Comparison of ENCODE assay signal across 9 cellular contexts in the genomic region with DNA sequence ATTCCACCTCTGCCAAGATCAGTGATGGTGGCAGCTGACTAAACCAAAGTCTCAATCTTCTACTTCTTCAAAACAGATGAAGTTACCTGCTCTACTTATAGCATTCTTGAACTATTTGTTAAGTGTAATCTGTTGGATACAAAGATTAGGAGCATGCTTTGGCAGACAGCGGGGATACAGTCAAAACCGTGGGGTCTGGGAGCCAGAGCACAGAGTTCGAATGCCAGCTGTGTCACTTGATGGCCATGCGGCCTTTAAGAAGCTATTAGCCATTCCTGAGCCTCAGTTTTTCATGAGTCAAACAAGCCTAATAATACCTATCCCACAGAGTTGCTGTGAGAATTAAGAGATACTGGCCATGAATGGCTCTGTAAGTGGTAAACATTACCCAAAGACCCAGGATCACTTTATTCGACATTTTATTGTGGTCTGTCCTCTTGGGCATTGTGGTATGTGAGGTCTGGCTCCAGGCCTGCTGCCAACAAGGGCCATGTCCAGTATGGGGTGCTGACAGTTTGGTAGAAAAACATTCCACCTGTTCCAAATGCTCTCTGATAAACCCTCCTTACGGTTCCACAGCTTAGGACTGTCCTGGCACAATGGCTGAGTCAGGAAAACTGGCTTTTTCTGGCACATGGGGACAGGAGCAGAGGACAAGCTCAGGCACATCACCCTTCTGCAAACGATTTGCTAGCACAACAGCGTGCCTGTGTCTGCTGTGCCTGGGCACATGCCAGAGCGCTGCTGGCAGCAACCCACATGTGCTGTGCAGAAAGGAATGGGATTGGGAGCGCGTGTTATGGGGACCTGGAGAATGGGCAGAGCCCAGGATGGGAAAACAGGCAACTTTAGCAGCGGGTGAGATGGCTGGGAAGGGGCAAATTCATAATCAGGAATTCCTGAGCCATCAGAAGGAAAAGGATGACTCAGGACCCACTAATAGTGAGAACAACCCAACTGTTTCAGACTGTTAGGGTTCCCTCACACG. TPM values are rescaled to one million over a fixed set of nuclear protein-coding genes. Genes with fewer than 3 reads are reported as not detected.
A peak's percentile ranks its signal among the peaks of the same experiment; 100 is the strongest.
DNase-seq lines count a peak whose midpoint lies in the region; ATAC-seq and TF ChIP-seq lines count a peak whose summit lies in the region.
"Had no signal": no experiment of that assay in that cellular context is flagged by ENCODE, and none has a peak within 500 bp of the region (broad histone marks: within the 10 kb centered on the region; RNA-seq: fewer than 3 reads in every experiment).

No MANE protein-coding gene starts in this region.

- H3K4me1 ChIP-seq in CD8-positive, alpha-beta T cell (ENCODE audit: insufficient read depth, low read length), result peaks cover 4% of the 10 kb centered on the region
- H3K4me1 ChIP-seq in endodermal cell (ENCODE audit: control insufficient read depth, insufficient read depth, low read length) (peaks cover 4% of the 10 kb centered on the region), neuronal stem cell (ENCODE audit: control insufficient read depth in 2 of 2, insufficient read depth in 1 of 2, low read depth in 1 of 2, low read length in 2 of 2) (peaks cover 3 to 6% of the 10 kb centered on the region in 2 donors)

- ATAC-seq in CD8-positive, alpha-beta T cell, result no peak
- ATAC-seq in GM21723 (IDR thresholded peaks at IDR 0.05; ENCODE audit: unreplicated experiment) (no peak), HG03571 (IDR thresholded peaks at IDR 0.05; ENCODE audit: unreplicated experiment) (no peak), GM19023 (IDR thresholded peaks at IDR 0.05; ENCODE audit: unreplicated experiment) (no peak)

- no peak overlapping the region for H3K14ac ChIP-seq in neuronal stem cell (ENCODE audit: low read length)

- peak overlapping the region; percentile 23 for H3K27ac Mint-ChIP-seq in CD8-positive, alpha-beta T cell
- no peak overlapping the region for H3K27ac Mint-ChIP-seq in endodermal cell
- H3K27ac Mint-ChIP-seq: activated B cell treated with CpG ODN at 0.5 μM for 24 hours had no signal

- peaks cover 42% of the 10 kb centered on the region for H3K36me3 Mint-ChIP-seq in CD8-positive, alpha-beta T cell
- peaks cover 22% of the 10 kb centered on the region for H3K36me3 Mint-ChIP-seq in endodermal cell (ENCODE audit: low read depth)

- no peak overlapping the region for H2AK5ac ChIP-seq in neuronal stem cell (ENCODE audit: low read depth, low read length)

- intact Hi-C loops in CD8-positive, alpha-beta T cell (cut with DNase I, micrococcal nuclease), result loop anchor here (1.0 to 10.0 kb wide), 4 partner anchors 163 to 577 kb away; a partner anchor contains a TSS

- peaks cover 9% of the 10 kb centered on the region for H3K36me3 ChIP-seq in CD8-positive, alpha-beta T cell (ENCODE audit: insufficient read depth, low read length)
- H3K36me3 ChIP-seq in endodermal cell (ENCODE audit: control insufficient read depth, insufficient read depth, low read length) (peaks cover 25% of the 10 kb centered on the region), neuronal stem cell (replicated peaks in 1 of 2; ENCODE audit: control insufficient read depth in 2 of 2, insufficient read depth in 2 of 2, low read length in 2 of 2) (peaks cover 0 to 10% of the 10 kb centered on the region in 2 donors)

- peak overlapping the region; percentile 27 for H2AFZ ChIP-seq in neuronal stem cell (ENCODE audit: low read length)

- TF ChIP-seq CTCF in CD8-positive, alpha-beta T cell (IDR thresholded peaks at IDR 0.05), result no peak
- TF ChIP-seq CTCF in endodermal cell (conservative IDR thresholded peaks at IDR 0.05), result no peak

- H3K23ac ChIP-seq in neuronal stem cell (ENCODE audit: low read depth, low read length, poor library complexity), result no peak overlapping the region

- H2BK12ac ChIP-seq in neuronal stem cell (ENCODE audit: low read length), result no peak overlapping the region

- DNase-seq in CD8-positive, alpha-beta T cell, result no peak
- DNase-seq in NCI-H2196 (lab: John Stamatoyannopoulos, UW; ENCODE audit: unreplicated experiment) (peak; percentile 85), endodermal cell (no peak), neuronal stem cell (ENCODE audit: low spot score) (no peak), NK-92 (lab: John Stamatoyannopoulos, UW; ENCODE audit: unreplicated experiment) (no peak)
- DNase-seq: activated B cell treated with CpG ODN at 0.5 μM for 24 hours had no signal

- no peak overlapping the region for H3K4me2 ChIP-seq in neuronal stem cell (ENCODE audit: insufficient read depth, low read length, poor library complexity, severe bottlenecking)

- WGBS in endodermal cell (ENCODE audit: insufficient coverage in 1 of 2, insufficient read length in 1 of 2), 2 experiments, result 90 to 96% methylated on average over 9 to 13 of the region's 13 CpGs
- WGBS in neuronal stem cell (ENCODE audit: extremely low coverage in 2 of 2, insufficient read length in 2 of 2, insufficient replicate concordance in 1 of 2), 2 donors, result no CpG with 5 or more reads among the region's 13 CpGs

- no peaks in the 10 kb centered on the region for H3K9me3 Mint-ChIP-seq in CD8-positive, alpha-beta T cell
- H3K9me3 Mint-ChIP-seq in endodermal cell, result no peaks in the 10 kb centered on the region
- H3K9me3 Mint-ChIP-seq: activated B cell treated with CpG ODN at 0.5 μM for 24 hours had no signal

- no peak overlapping the region for H4K8ac ChIP-seq in neuronal stem cell (ENCODE audit: low read depth, low read length)

- no peak overlapping the region for H4K91ac ChIP-seq in neuronal stem cell (ENCODE audit: low read depth, low read length, poor library complexity)

- H3K4me3 Mint-ChIP-seq in CD8-positive, alpha-beta T cell, result no peak overlapping the region
- H3K4me3 Mint-ChIP-seq in endodermal cell, result no peak overlapping the region
- H3K4me3 Mint-ChIP-seq: activated B cell treated with CpG ODN at 0.5 μM for 24 hours had no signal

- no peak overlapping the region for H2BK120ac ChIP-seq in neuronal stem cell (ENCODE audit: low read depth, low read length)

- no peak overlapping the region for H3K4me3 ChIP-seq in CD8-positive, alpha-beta T cell (ENCODE audit: low read depth, low read length)
- no peak overlapping the region for H3K4me3 ChIP-seq in endodermal cell (ENCODE audit: low read length)
- peak overlapping the region in 1 of 2 donors; percentile 27 for H3K4me3 ChIP-seq in neuronal stem cell (ENCODE audit: low read length in 2 of 2)

- no peak overlapping the region for H2BK15ac ChIP-seq in neuronal stem cell (ENCODE audit: low read length)

- H3K79me1 ChIP-seq in neuronal stem cell (ENCODE audit: low read depth, low read length), result no peaks in the 10 kb centered on the region

- no peaks in the 10 kb centered on the region for H3K27me3 Mint-ChIP-seq in CD8-positive, alpha-beta T cell (ENCODE audit: low read depth)
- no peaks in the 10 kb centered on the region for H3K27me3 Mint-ChIP-seq in endodermal cell (ENCODE audit: insufficient read depth)
- H3K27me3 Mint-ChIP-seq: activated B cell treated with CpG ODN at 0.5 μM for 24 hours had no signal

- CTCF ChIA-PET in CD8-positive, alpha-beta T cell (lab: Charles Lee), result interaction anchor here (0.6 to 8.7 kb wide), 9 partner anchors 15 to 1359 kb away, joined by 3 to 79 read pairs (median 5); a partner anchor contains a TSS

- POLR2A ChIA-PET in CD8-positive, alpha-beta T cell (lab: Charles Lee), result interaction anchor here (0.6 kb wide), 1 partner anchor 301 kb away, joined by 5 read pairs; no protein-coding TSS in a partner anchor

- no peak overlapping the region for H3K18ac ChIP-seq in neuronal stem cell (ENCODE audit: low read length)

- H3K9ac ChIP-seq in endodermal cell (ENCODE audit: extremely low read depth, low read length, poor library complexity, severe bottlenecking) (no peak overlapping the region), neuronal stem cell (ENCODE audit: low read depth, low read length, poor library complexity) (no peak overlapping the region)

- H3K4ac ChIP-seq in neuronal stem cell (ENCODE audit: low read length), result no peak overlapping the region

- no peak overlapping the region for H3K27ac ChIP-seq in CD8-positive, alpha-beta T cell (ENCODE audit: low read depth, low read length)
- H3K27ac ChIP-seq in endodermal cell (ENCODE audit: low read depth, low read length), result peak overlapping the region; percentile 2
- H3K27ac ChIP-seq in neuronal stem cell (replicated peaks; ENCODE audit: low read length), result no peak overlapping the region

- no peak overlapping the region for H2BK5ac ChIP-seq in neuronal stem cell (ENCODE audit: low read length)

- peaks cover 4% of the 10 kb centered on the region for H3K4me1 Mint-ChIP-seq in CD8-positive, alpha-beta T cell (ENCODE audit: low read depth)
- H3K4me1 Mint-ChIP-seq in endodermal cell, result peaks cover 17% of the 10 kb centered on the region

- H3K9me3 ChIP-seq in CD8-positive, alpha-beta T cell (ENCODE audit: low read length), result no peaks in the 10 kb centered on the region
- no peaks in the 10 kb centered on the region for H3K9me3 ChIP-seq in endodermal cell (ENCODE audit: control insufficient read depth, low read length)
- no peaks in the 10 kb centered on the region for H3K9me3 ChIP-seq in neuronal stem cell (replicated peaks in 1 of 2; ENCODE audit: control insufficient read depth in 2 of 2, insufficient read depth in 1 of 2, low read depth in 1 of 2, low read length in 2 of 2)

- no peaks in the 10 kb centered on the region for H3K27me3 ChIP-seq in CD8-positive, alpha-beta T cell (ENCODE audit: insufficient read depth, low read length)
- no peaks in the 10 kb centered on the region for H3K27me3 ChIP-seq in endodermal cell (ENCODE audit: control insufficient read depth, insufficient read depth, low read length, poor library complexity, severe bottlenecking)
- no peaks in the 10 kb centered on the region for H3K27me3 ChIP-seq in neuronal stem cell (ENCODE audit: control insufficient read depth in 3 of 3, insufficient read depth in 3 of 3, low read depth in 1 of 3, low read length in 3 of 3)

RNA-seq across cellular contexts. Expression of a gene that starts 15.7 kb away (rescaled TPM):
- not detected for total RNA-seq in CD8-positive, alpha-beta T cell
- total RNA-seq in endodermal cell, result not detected
- polyA plus RNA-seq in endodermal cell (2013, experiment 1 of 2), result not detected
- not detected for polyA plus RNA-seq in endodermal cell (2013, experiment 2 of 2)
- polyA plus RNA-seq in neuronal stem cell (2013, experiment 1 of 2), result not detected
- polyA plus RNA-seq in neuronal stem cell (2013, experiment 2 of 2), result not detected
- total RNA-seq: activated B cell treated with CpG ODN at 0.5 μM for 24 hours had no signal

RNA-seq across cellular contexts. Expression of a gene that starts 23.4 kb away (rescaled TPM):
- total RNA-seq in CD8-positive, alpha-beta T cell, result 10 to 100 TPM; 41.7 to 43.2 TPM
- total RNA-seq in endodermal cell, result 100 to 1,000 TPM; 127 to 132 TPM
- 91.6 TPM for polyA plus RNA-seq in endodermal cell (2013, experiment 1 of 2)
- polyA plus RNA-seq in endodermal cell (2013, experiment 2 of 2), result 82.7 TPM
- polyA plus RNA-seq in neuronal stem cell (2013, experiment 1 of 2), result 62.1 TPM
- polyA plus RNA-seq in neuronal stem cell (2013, experiment 2 of 2), result 63.4 TPM

RNA-seq across cellular contexts. Expression of a gene that starts 30.0 kb away (rescaled TPM):
- total RNA-seq in CD8-positive, alpha-beta T cell, result 10 to 100 TPM; 64.5 to 67.1 TPM
- 10 to 100 TPM; 32.2 to 38.8 TPM for total RNA-seq in endodermal cell
- 46.0 TPM for polyA plus RNA-seq in endodermal cell (2013, experiment 1 of 2)
- 41.6 TPM for polyA plus RNA-seq in endodermal cell (2013, experiment 2 of 2)
- polyA plus RNA-seq in neuronal stem cell (2013, experiment 1 of 2), result 33.2 TPM
- 34.0 TPM for polyA plus RNA-seq in neuronal stem cell (2013, experiment 2 of 2)
